Comparison of ENCODE assay signal across 11 cellular contexts in genomic region chr11:86999859-87000753, GRCh38. TPM values are rescaled to one million over a fixed set of nuclear protein-coding genes. Genes with fewer than 3 reads are reported as not detected.
DNase-seq lines count a peak whose midpoint lies in the region; ATAC-seq, FAIRE-seq and TF ChIP-seq lines count a peak whose summit lies in the region.
"Had no signal": no experiment of that assay in that cellular context is flagged by ENCODE, and none has a peak within 500 bp of the region (broad histone marks: within the 10 kb centered on the region; RNA-seq: fewer than 3 reads in every experiment).

No MANE protein-coding gene starts in this region.

- FAIRE-seq in A549 (lab: Jason Lieb, UNC), result no peak

- TF ChIP-seq EP300 in A549 (IDR thresholded peaks at IDR 0.05) (no peak), tibial nerve (IDR thresholded peaks at IDR 0.05) (no peak)

- TF ChIP-seq CTCF in A549 (IDR thresholded peaks at IDR 0.05) (no peak), astrocyte of the spinal cord (IDR thresholded peaks at IDR 0.05; ENCODE audit: low read depth, low read length) (no peak), left lung (IDR thresholded peaks at IDR 0.05) (no peak), tibial nerve (IDR thresholded peaks at IDR 0.05) (no peak)

- CTCF ChIA-PET in A549 (lab: Yijun Ruan, JAX), result interaction anchor here (0.7 to 2.3 kb wide), 4 partner anchors 11 to 290 kb away, joined by 3 to 5 read pairs (median 3); no protein-coding TSS in a partner anchor

- in situ Hi-C loops in astrocyte of the spinal cord (cut with HindIII; ENCODE audit: low sequenced_read_pairs), result no loop called here

- no peak for TF ChIP-seq RAD21 in A549 (conservative IDR thresholded peaks at IDR 0.05 in 1 of 2, IDR thresholded peaks at IDR 0.05 in 1 of 2)

- H3K36me3 ChIP-seq in left lung (no peaks in the 10 kb centered on the region), tibial nerve (no peaks in the 10 kb centered on the region)

- intact Hi-C loops in left lung (cut with DNase I), result no loop called here

- H3K27ac ChIP-seq in A549 (peak overlapping the region in 1 of 2 experiments; percentile 34; a peak in 1 of 6 replicates), left lung (no peak overlapping the region), tibial nerve (no peak overlapping the region)

- 50% methylated on average over 5 of the region's 5 CpGs for WGBS in A549 (ENCODE audit: missing lambda C conversion rate)
- WGBS in tibial nerve, 2 donors, result 74 to 76% methylated on average over 5 of the region's 5 CpGs

- POLR2A ChIA-PET in A549 (lab: Yijun Ruan, JAX), result interaction anchor here (1.2 kb wide), 1 partner anchor 37 kb away, joined by 5 read pairs; the partner anchor contains the start of gene TMEM135

- H3K9me3 ChIP-seq in A549 (no peaks in the 10 kb centered on the region), left lung (no peaks in the 10 kb centered on the region), tibial nerve (no peaks in the 10 kb centered on the region)

- DNase-seq in A549 (ENCODE audit: low read depth in 1 of 2, low spot score in 1 of 2), result peak in 1 of 2 experiments; percentile 56
- DNase-seq in HuH-7.5 (ENCODE audit: low spot score), result peak; percentile 31
- DNase-seq in astrocyte of the spinal cord (ENCODE audit: low read depth, low spot score), result peak; percentile 27
- DNase-seq in left lung, result peak in 1 of 2 donors; percentile 42
- no peak for DNase-seq in GM19240 (ENCODE audit: insufficient read length, low spot score)
- DNase-seq in effector CD8-positive, alpha-beta T cell (lab: John Stamatoyannopoulos, UW), result no peak
- DNase-seq in tibial nerve (ENCODE audit: low spot score in 2 of 2), result no peak
- no peak for DNase-seq in AML-193 (lab: John Stamatoyannopoulos, UW)
- DNase-seq: activated CD4-positive, alpha-beta T cell treated with anti-CD3 and anti-CD28 coated beads for 1 hour; activated naive CD4-positive, alpha-beta T cell treated with anti-CD3 and anti-CD28 coated beads, Interleukin-2, amount 50 U/mL, for 16 hours had no signal

- H3K27me3 ChIP-seq in left lung (no peaks in the 10 kb centered on the region), tibial nerve (no peaks in the 10 kb centered on the region)

- H3K4me3 ChIP-seq in A549 (no peak overlapping the region), astrocyte of the spinal cord (ENCODE audit: low read depth, low read length) (no peak overlapping the region), left lung (no peak overlapping the region), tibial nerve (no peak overlapping the region)
- H3K4me3 ChIP-seq: smooth muscle cell had no signal

- no peak for TF ChIP-seq POLR2A in A549 (IDR thresholded peaks at IDR 0.05; ENCODE audit: low read length)
- TF ChIP-seq POLR2A in tibial nerve (IDR thresholded peaks at IDR 0.05), result no peak

- peak; percentile 35 to 80; a peak in 5 of 6 replicates for ATAC-seq in A549
- ATAC-seq in left lung, result peak; percentile 95

- peak overlapping the region; percentile 17; the same call in 2 of the 3 replicates for H3K4me2 ChIP-seq in A549
- H3K4me2 ChIP-seq: smooth muscle cell had no signal

- H3K4me1 ChIP-seq in A549, result peaks cover 6% of the 10 kb centered on the region; the same call in 1 of the 3 replicates
- no peaks in the 10 kb centered on the region for H3K4me1 ChIP-seq in left lung
- no peaks in the 10 kb centered on the region for H3K4me1 ChIP-seq in tibial nerve

TF ChIP-seq in A549, 52 proteins besides CTCF, POLR2A, EP300 and RAD21:
- TF ChIP-seq SREBF2 (IDR thresholded peaks at IDR 0.05) (no peak), GATA3 (IDR thresholded peaks at IDR 0.05; ENCODE audit: borderline replicate concordance) (peak; percentile 84)
TF ChIP-seq in A549: peak in this region for 1.

RNA-seq across cellular contexts. Expression of gene TMEM135, which starts 37.6 kb away (rescaled TPM):
- polyA plus RNA-seq in A549 (2011; rRNA removed) (17.7 and 18.4 TPM in 2 replicates), A549 (2017; fragmentation: RNase III; extraction: RNeasy Plus Mini Kit Qiagen cat#74134 plus additional on column Dnase treatment) (10.7 to 18.5 TPM (median 17.8 TPM) in 3 replicates)
- polyA plus RNA-seq in A549 (2012; cell fraction: cytosol; rRNA removed), result 5.4 and 7.2 TPM in 2 replicates
- 7.2 and 13.8 TPM in 2 replicates for polyA plus RNA-seq in A549 (2012; cell fraction: nucleus; rRNA removed)
- polyA minus RNA-seq in A549 (2011; rRNA and poly(A)+ RNA removed), result 12.8 and 20.2 TPM in 2 replicates
- total RNA-seq in left lung (10 to 100 TPM; 21.3 to 26.6 TPM), tibial nerve (10 to 100 TPM; 23.2 to 28.5 (median 25.6) TPM)

RNA-seq across cellular contexts. Expression of gene FZD4, which starts 44.9 kb away (rescaled TPM):
- polyA plus RNA-seq in A549 (2011; rRNA removed) (0.90 and 1.3 TPM in 2 replicates), A549 (2017; fragmentation: RNase III; extraction: RNeasy Plus Mini Kit Qiagen cat#74134 plus additional on column Dnase treatment) (0.61 to 0.67 TPM (median 0.66 TPM) in 3 replicates)
- 0.41 and 0.60 TPM in 2 replicates for polyA plus RNA-seq in A549 (2012; cell fraction: cytosol; rRNA removed)
- 0.48 and 0.67 TPM in 2 replicates for polyA plus RNA-seq in A549 (2012; cell fraction: nucleus; rRNA removed)
- polyA minus RNA-seq in A549 (2011; rRNA and poly(A)+ RNA removed), result 1.0 and 1.7 TPM in 2 replicates
- total RNA-seq in left lung (10 to 100 TPM; 23.5 to 25.1 TPM), tibial nerve (100 to 1,000 TPM in 1 of 4 donors, 10 to 100 TPM in 3; 66.8 to 106 (median 80.4) TPM)

Comparison
In these comparisons a context has a peak if more than half of its experiments do, and no peak if none do; other contexts are left out.
1. DNase-seq: peak in HuH-7.5 (single experiment) and astrocyte of the spinal cord (single experiment); none in GM19240 (single experiment), effector CD8-positive, alpha-beta T cell (single experiment), tibial nerve (0 of 2) and AML-193 (0 of 2).